In the genomic region with DNA sequence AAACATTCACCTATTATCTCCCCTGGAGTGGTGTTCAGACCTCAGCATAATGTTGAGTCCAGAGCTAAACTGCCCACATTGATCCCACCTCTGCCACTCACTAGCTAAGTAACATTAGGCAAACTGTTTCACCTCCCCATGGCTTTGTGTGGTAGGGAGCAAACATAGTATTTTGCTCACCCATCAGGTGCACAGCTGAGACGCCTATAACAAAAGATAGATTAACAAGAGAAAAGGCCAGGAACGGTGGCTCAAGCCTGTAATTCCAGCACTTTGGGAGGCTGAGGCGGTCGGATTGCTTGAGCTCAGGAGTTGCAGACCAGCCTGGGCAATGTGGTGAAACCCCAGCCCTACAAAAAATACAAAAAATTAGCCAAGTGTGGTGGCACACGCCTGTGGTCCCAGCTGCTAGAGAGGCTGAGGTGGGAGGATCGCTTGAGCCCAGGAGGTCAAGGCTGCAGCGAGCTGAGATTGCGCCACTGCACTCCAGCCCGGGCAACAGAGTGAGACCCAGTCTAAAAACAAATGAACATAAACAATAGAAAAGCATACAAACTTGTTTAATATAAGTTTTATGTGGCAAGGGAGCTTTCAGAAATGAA, we compare ENCODE assay signal across 18 cellular contexts.
A peak's percentile ranks its signal among the peaks of the same experiment; 100 is the strongest.
DNase-seq lines count a peak whose midpoint lies in the region; ATAC-seq and TF ChIP-seq lines count a peak whose summit lies in the region.
"Had no signal": no experiment of that assay in that cellular context is flagged by ENCODE, and none has a peak within 500 bp of the region (broad histone marks: within the 10 kb centered on the region; RNA-seq: fewer than 3 reads in every experiment).

No MANE protein-coding gene starts in this region.

- ATAC-seq in GM23338: peak; percentile 79
- ATAC-seq in heart right ventricle: no peak
- ATAC-seq: Panc1, SK-N-SH treated with all-trans-retinoic acid at 6 μM for 48 hours had no signal

- H3K79me2 ChIP-seq in GM23338 (replicated peaks; ENCODE audit: insufficient read depth): no peaks in the 10 kb centered on the region

- peak overlapping the region; percentile 90 for H3K27ac ChIP-seq in GM23338 (ENCODE audit: low read depth)
- H3K27ac ChIP-seq in HUES6 (ENCODE audit: low read depth, low read length): peak overlapping the region; percentile 77
- H3K27ac ChIP-seq in heart right ventricle: no peak overlapping the region

- H3K4me3 Mint-ChIP-seq in GM23338 (peak overlapping the region; percentile 56), endothelial cell (ENCODE audit: unreplicated experiment) (no peak overlapping the region), neural crest cell (no peak overlapping the region)
- H3K4me3 Mint-ChIP-seq: B cell, CD14-positive monocyte had no signal

- no peaks in the 10 kb centered on the region for H3K9me3 ChIP-seq in HUES6 (ENCODE audit: control insufficient read depth, insufficient read depth, low read depth, low read length)
- H3K9me3 ChIP-seq in heart right ventricle: no peaks in the 10 kb centered on the region

- H3K36me3 ChIP-seq in GM23338 (ENCODE audit: insufficient read depth): no peaks in the 10 kb centered on the region
- H3K36me3 ChIP-seq in HUES6 (ENCODE audit: control insufficient read depth, insufficient read depth, low read length): no peaks in the 10 kb centered on the region
- H3K36me3 ChIP-seq in heart right ventricle: no peaks in the 10 kb centered on the region

- peak overlapping the region; percentile 46 for H3K4me2 ChIP-seq in GM23338

- H3K9me2 ChIP-seq in GM23338 (ENCODE audit: insufficient read depth): no peaks in the 10 kb centered on the region

- in situ Hi-C loops in GM13977 (cut with MboI; ENCODE audit: low pct_unique_long_range_greater_than_20kb, low sequenced_read_pairs, unreplicated experiment) (no loop called here), ACHN (cut with HindIII; ENCODE audit: low pct_ligation_motif_present, low pct_unique_long_range_greater_than_20kb, low sequenced_read_pairs) (no loop called here)

- H3K36me3 Mint-ChIP-seq in GM23338 (ENCODE audit: low read depth) (no peaks in the 10 kb centered on the region), endothelial cell (ENCODE audit: low read depth, unreplicated experiment) (peaks cover 5% of the 10 kb centered on the region), neural crest cell (ENCODE audit: low read depth) (no peaks in the 10 kb centered on the region)
- H3K36me3 Mint-ChIP-seq: CD14-positive monocyte had no signal

- DNase-seq in GM23338 (ENCODE audit: low spot score) (peak; percentile 85), endothelial cell (ENCODE audit: low spot score) (no peak), neural crest cell (ENCODE audit: low read depth, low spot score) (no peak), GM13977 (ENCODE audit: low spot score) (no peak), heart right ventricle (no peak), ACHN (no peak)
- DNase-seq: DMS53; GF-D8; Kasumi-1; NCI-H1417; NCI-H1694 treated with DMSO at 0.1 percent for 48 hours; NCI-H2081 treated with DMSO at 0.1 percent for 48 hours; NK-92 treated with Interleukin-12 subunit alpha and Interleukin-12 subunit beta, amount 100 ng/mL, for 24 hours had no signal

- no peaks in the 10 kb centered on the region for H3K27me3 ChIP-seq in GM23338 (ENCODE audit: insufficient read depth)
- H3K27me3 ChIP-seq in HUES6 (ENCODE audit: control insufficient read depth, insufficient read depth, low read length): no peaks in the 10 kb centered on the region
- H3K27me3 ChIP-seq in heart right ventricle: peaks cover 0 to 4% (median 0%) of the 10 kb centered on the region in 7 donors

- H3K4me1 ChIP-seq in GM23338 (ENCODE audit: insufficient read depth) (peaks cover 35% of the 10 kb centered on the region), HUES6 (ENCODE audit: control insufficient read depth, insufficient read depth, low read length) (peaks cover 51% of the 10 kb centered on the region), heart right ventricle (peaks cover 0 to 10% (median 0%) of the 10 kb centered on the region in 9 donors)

- H3K4me3 ChIP-seq in GM23338: peak overlapping the region; percentile 27
- H3K4me3 ChIP-seq in HUES6 (ENCODE audit: low read depth, low read length): 0 out of 2 replicates have a peak overlapping the region, but pooled peaks have one; percentile 2
- H3K4me3 ChIP-seq in heart right ventricle: no peak overlapping the region

- H3K9ac ChIP-seq in HUES6 (ENCODE audit: low read length): peak overlapping the region; percentile 30

- TF ChIP-seq CTCF in GM23338 (conservative IDR thresholded peaks at IDR 0.05; ENCODE audit: low read depth in 2 of 2): no peak
- no peak for TF ChIP-seq CTCF in endothelial cell (IDR thresholded peaks at IDR 0.05; ENCODE audit: unreplicated experiment)
- TF ChIP-seq CTCF in neural crest cell (conservative IDR thresholded peaks at IDR 0.05): no peak
- TF ChIP-seq CTCF in GM13977 (IDR thresholded peaks at IDR 0.05; ENCODE audit: extremely low read depth, insufficient read depth, missing control alignments): no peak
- TF ChIP-seq CTCF in heart right ventricle (IDR thresholded peaks at IDR 0.05): no peak

- H3K4me1 Mint-ChIP-seq in GM23338: peaks cover 60% of the 10 kb centered on the region
- peaks cover 58% of the 10 kb centered on the region for H3K4me1 Mint-ChIP-seq in endothelial cell (ENCODE audit: unreplicated experiment)
- peaks cover 53% of the 10 kb centered on the region for H3K4me1 Mint-ChIP-seq in neural crest cell
- H3K4me1 Mint-ChIP-seq: B cell had no signal

- H3F3A ChIP-seq in GM23338 (replicated peaks; ENCODE audit: low read depth): 0 out of 2 replicates have a peak, but pooled peaks cover 2% of the 10 kb centered on the region

- peak overlapping the region; percentile 97 for H3K27ac Mint-ChIP-seq in GM23338
- H3K27ac Mint-ChIP-seq in endothelial cell (ENCODE audit: unreplicated experiment): peak overlapping the region; percentile 32
- peak overlapping the region; percentile 36 for H3K27ac Mint-ChIP-seq in neural crest cell (ENCODE audit: unreplicated experiment)
- H3K27ac Mint-ChIP-seq: B cell, CD14-positive monocyte had no signal

- no peak overlapping the region for H2AFZ ChIP-seq in GM23338

- 85 to 93% methylated on average over 9 of the region's 9 CpGs for WGBS in heart right ventricle, 2 donors

- H3K27me3 Mint-ChIP-seq in GM23338 (ENCODE audit: insufficient read depth, low read depth, poor library complexity) (peaks cover 5% of the 10 kb centered on the region), endothelial cell (ENCODE audit: unreplicated experiment) (peaks cover 4% of the 10 kb centered on the region), neural crest cell (ENCODE audit: low read depth) (no peaks in the 10 kb centered on the region)

- no peaks in the 10 kb centered on the region for H4K20me1 ChIP-seq in GM23338 (replicated peaks; ENCODE audit: insufficient read depth)

- intact Hi-C loops in heart right ventricle (cut with DNase I): no loop called here

- no peaks in the 10 kb centered on the region for H3K9me3 Mint-ChIP-seq in GM23338
- no peaks in the 10 kb centered on the region for H3K9me3 Mint-ChIP-seq in endothelial cell (ENCODE audit: unreplicated experiment)
- H3K9me3 Mint-ChIP-seq in neural crest cell: no peaks in the 10 kb centered on the region

TF ChIP-seq in GM23338, 12 proteins besides CTCF, POLR2A, EP300 and RAD21 (continues in another document):
- TF ChIP-seq ZNF331 (CRISPR knock-in tag; IDR thresholded peaks at IDR 0.05; ENCODE audit: low read depth): no peak

Comparison
In these comparisons a context has a peak if more than half of its experiments do, and no peak if none do; other contexts are left out.
1. H3K27ac ChIP-seq: peak in GM23338 (single experiment) and HUES6 (single experiment); none in heart right ventricle (0 of 10).
2. H3K4me3 ChIP-seq: peak in GM23338 (single experiment) and HUES6 (single experiment); none in heart right ventricle (0 of 10).
3. H3K27ac Mint-ChIP-seq: peak in every context shown above with its lines; median percentile 97 in GM23338; 36 in neural crest cell; 32 in endothelial cell.